ENCODE assay signal across 17 cellular contexts in the genomic region with DNA sequence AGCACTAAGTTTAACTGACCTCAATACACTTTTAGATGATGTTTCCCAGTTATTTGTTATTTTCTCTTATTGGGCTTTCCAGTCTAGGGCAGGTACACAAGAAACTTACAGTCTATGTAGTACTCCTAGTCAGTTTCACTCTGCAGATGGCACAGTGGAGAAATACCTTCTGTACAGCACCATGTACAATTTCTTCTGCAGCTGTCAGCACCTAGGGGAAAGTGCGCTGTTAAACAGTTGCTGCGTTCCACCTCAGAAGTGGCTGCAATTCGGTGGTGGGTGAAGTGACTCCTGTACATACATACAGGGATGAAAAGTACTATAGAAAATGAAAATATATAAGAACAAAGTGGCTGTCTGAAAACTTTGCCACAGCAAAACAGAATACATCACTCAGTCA. TPM values are rescaled to one million over a fixed set of nuclear protein-coding genes. Genes with fewer than 3 reads are reported as not detected.
"Had no signal": no experiment of that assay in that cellular context is flagged by ENCODE, and none has a peak within 500 bp of the region (broad histone marks: within the 10 kb centered on the region; RNA-seq: fewer than 3 reads in every experiment).

No MANE protein-coding gene starts in this region.

- H3K4me3 ChIP-seq: colonic mucosa, psoas muscle, sigmoid colon, skin epidermis had no signal

- H3K9me3 Mint-ChIP-seq: type B pancreatic cell had no signal

- H3K4me1 Mint-ChIP-seq: naive thymus-derived CD4-positive, alpha-beta T cell had no signal

- ATAC-seq: foreskin keratinocyte; naive thymus-derived CD4-positive, alpha-beta T cell; psoas muscle had no signal

- H3K9me3 ChIP-seq: colonic mucosa, neutrophil, psoas muscle, sigmoid colon had no signal

- H3K4me1 ChIP-seq: colonic mucosa, foreskin keratinocyte, psoas muscle, sigmoid colon had no signal

- H3K27me3 Mint-ChIP-seq: naive thymus-derived CD4-positive, alpha-beta T cell; type B pancreatic cell had no signal

- H3K36me3 ChIP-seq: colonic mucosa, neutrophil, sigmoid colon had no signal

- H3K27ac Mint-ChIP-seq: naive thymus-derived CD4-positive, alpha-beta T cell; type B pancreatic cell had no signal

- H3K4me3 Mint-ChIP-seq: naive thymus-derived CD4-positive, alpha-beta T cell; type B pancreatic cell had no signal

- H3K27ac ChIP-seq: colonic mucosa, foreskin keratinocyte, neutrophil, psoas muscle, sigmoid colon, skin epidermis had no signal

- H3K27me3 ChIP-seq: colonic mucosa, foreskin keratinocyte, neutrophil, sigmoid colon had no signal

- DNase-seq: colonic mucosa; dermis blood vessel endothelial cell; erythroblast; foreskin keratinocyte; head of caudate nucleus; hippocampal formation; mammary epithelial cell; naive thymus-derived CD4-positive, alpha-beta T cell; psoas muscle; retina; sigmoid colon; stimulated activated CD4-positive, alpha-beta T cell treated with anti-CD3 and anti-CD28 coated beads, Interleukin-12 subunit alpha, Interleukin-12 subunit beta, amount 100 ng/mL, for 4 hours; stimulated activated naive CD4-positive, alpha-beta T cell treated with Interleukin-2 at 50 U/mL for 16 hours had no signal

- H3K36me3 Mint-ChIP-seq: naive thymus-derived CD4-positive, alpha-beta T cell had no signal

RNA-seq across cellular contexts. Expression of a gene that starts 48.3 kb away (rescaled TPM):
- total RNA-seq: mammary epithelial cell, mononuclear cell had no signal
